Comparison of ENCODE assay signal across 8 cellular contexts in the genomic region with DNA sequence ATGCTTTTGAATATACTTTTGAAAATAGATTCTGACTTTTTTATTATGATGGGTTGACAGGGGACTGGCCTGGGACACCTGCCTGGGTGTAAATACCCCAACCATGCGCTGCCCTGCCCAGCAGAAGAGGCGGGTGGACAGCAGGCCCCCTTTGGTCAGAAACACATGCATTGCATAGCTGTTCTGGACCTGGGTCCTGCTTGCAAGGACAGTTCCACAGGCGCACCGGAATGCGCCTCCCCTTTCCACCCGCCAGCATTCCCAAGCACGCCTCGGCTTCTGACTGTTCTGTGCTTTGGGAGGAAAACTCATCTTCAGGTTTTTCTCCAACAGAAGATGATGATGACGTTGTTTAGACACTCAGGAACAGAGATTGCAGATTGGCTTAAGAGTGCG. TPM values are rescaled to one million over a fixed set of nuclear protein-coding genes. Genes with fewer than 3 reads are reported as not detected.
DNase-seq lines count a peak whose midpoint lies in the region; ATAC-seq and TF ChIP-seq lines count a peak whose summit lies in the region.

No MANE protein-coding gene starts in this region.

- ATAC-seq in body of pancreas: no peak
- ATAC-seq in natural killer cell: no peak
- no peak for ATAC-seq in GM18858 (IDR thresholded peaks at IDR 0.05; ENCODE audit: unreplicated experiment)
- ATAC-seq in HG03039 (IDR thresholded peaks at IDR 0.05; ENCODE audit: unreplicated experiment): no peak
- no peak for ATAC-seq in GM19452 (IDR thresholded peaks at IDR 0.05; ENCODE audit: unreplicated experiment)

- no peak for TF ChIP-seq POLR2A in body of pancreas (IDR thresholded peaks at IDR 0.05)

- H3K36me3 ChIP-seq in HUES48 (ENCODE audit: control insufficient read depth, insufficient read depth, low read length): 0 out of 2 replicates have a peak, but pooled peaks cover 4% of the 10 kb centered on the region
- H3K36me3 ChIP-seq in body of pancreas (replicated peaks in 1 of 2; ENCODE audit: insufficient read depth in 1 of 2, low read depth in 2 of 2): no peaks in the 10 kb centered on the region

- no peak overlapping the region for H3K27ac ChIP-seq in HUES48 (ENCODE audit: low read depth, low read length)
- H3K27ac ChIP-seq in body of pancreas: peak overlapping the region; percentile 94 to 97 (median 96)

- H3K4me3 ChIP-seq in HUES48 (ENCODE audit: low read depth, low read length) (peak overlapping the region; percentile 91), body of pancreas (no peak overlapping the region)

- DNase-seq in CD14-positive monocyte (ENCODE audit: low spot score) (no peak), body of pancreas (no peak), natural killer cell (peak; percentile 15), kidney tubule cell (ENCODE audit: low spot score) (no peak)

- WGBS in body of pancreas, 2 donors: 93 to 95% methylated on average over 10 of the region's 10 CpGs

- H3K4me1 Mint-ChIP-seq in CD14-positive monocyte: peaks cover 35% of the 10 kb centered on the region
- peaks cover 28 to 45% of the 10 kb centered on the region in 2 donors for H3K4me1 Mint-ChIP-seq in natural killer cell

- H3K4me3 Mint-ChIP-seq in CD14-positive monocyte (peak overlapping the region; percentile 91 to 93), natural killer cell (peak overlapping the region; percentile 96)

- H3K27ac Mint-ChIP-seq in CD14-positive monocyte: peak overlapping the region in 2 of 7 donors; percentile 89 to 96
- H3K27ac Mint-ChIP-seq in natural killer cell: peak overlapping the region; percentile 94 to 96

- H3K9me3 Mint-ChIP-seq in CD14-positive monocyte (peaks cover 27 to 65% (median 58%) of the 10 kb centered on the region in 7 donors), natural killer cell (peaks cover 2 to 3% of the 10 kb centered on the region in 2 donors)

- peaks cover 8% of the 10 kb centered on the region; the same call in 1 of the 2 replicates for H3K9me3 ChIP-seq in HUES48 (ENCODE audit: control insufficient read depth, insufficient read depth, low read length)
- no peaks in the 10 kb centered on the region for H3K9me3 ChIP-seq in body of pancreas

- H3K27me3 Mint-ChIP-seq in CD14-positive monocyte (ENCODE audit: low read depth in 3 of 3) (peaks cover 44 to 49% (median 48%) of the 10 kb centered on the region in 3 donors), natural killer cell (ENCODE audit: low read depth in 2 of 2) (peaks cover 29 to 33% of the 10 kb centered on the region in 2 donors)

- no peak for TF ChIP-seq CTCF in CD14-positive monocyte (IDR thresholded peaks at IDR 0.05)
- no peak for TF ChIP-seq CTCF in body of pancreas (IDR thresholded peaks at IDR 0.05)
- TF ChIP-seq CTCF in natural killer cell (IDR thresholded peaks at IDR 0.05): no peak

- H3K4me1 ChIP-seq in HUES48 (ENCODE audit: control insufficient read depth, insufficient read depth, low read length): no peaks in the 10 kb centered on the region
- H3K4me1 ChIP-seq in body of pancreas: peaks cover 15% of the 10 kb centered on the region

- H3K27me3 ChIP-seq in HUES48 (ENCODE audit: control insufficient read depth, insufficient read depth, low read length): no peaks in the 10 kb centered on the region
- H3K27me3 ChIP-seq in body of pancreas: peaks cover 0 to 17% of the 10 kb centered on the region in 2 donors

- H3K36me3 Mint-ChIP-seq in CD14-positive monocyte: peaks cover 9 to 18% of the 10 kb centered on the region in 2 donors
- H3K36me3 Mint-ChIP-seq in natural killer cell: no peaks in the 10 kb centered on the region

- H3K9ac ChIP-seq in HUES48 (ENCODE audit: low read depth, low read length): no peak overlapping the region

- intact Hi-C loops in CD14-positive monocyte (cut with micrococcal nuclease) (no loop called here), body of pancreas (cut with DNase I) (no loop called here), natural killer cell (cut with micrococcal nuclease) (loop anchor here (1.0 to 5.0 kb wide), 3 partner anchors 21 to 174 kb away; a partner anchor contains a TSS)

RNA-seq across cellular contexts. Expression of a gene that starts 0.4 kb away (rescaled TPM):
- 1 to 10 TPM; 1.5 to 1.7 TPM for polyA plus RNA-seq in CD14-positive monocyte
- total RNA-seq in body of pancreas (10 to 100 TPM; 11.2 to 22.4 TPM), natural killer cell (10 to 100 TPM in 2 of 3 donors, 1 to 10 TPM in 1; 9.7 to 14.0 (median 10.7) TPM)
